8 cellular contexts compared by ENCODE assay signal in the genomic region with DNA sequence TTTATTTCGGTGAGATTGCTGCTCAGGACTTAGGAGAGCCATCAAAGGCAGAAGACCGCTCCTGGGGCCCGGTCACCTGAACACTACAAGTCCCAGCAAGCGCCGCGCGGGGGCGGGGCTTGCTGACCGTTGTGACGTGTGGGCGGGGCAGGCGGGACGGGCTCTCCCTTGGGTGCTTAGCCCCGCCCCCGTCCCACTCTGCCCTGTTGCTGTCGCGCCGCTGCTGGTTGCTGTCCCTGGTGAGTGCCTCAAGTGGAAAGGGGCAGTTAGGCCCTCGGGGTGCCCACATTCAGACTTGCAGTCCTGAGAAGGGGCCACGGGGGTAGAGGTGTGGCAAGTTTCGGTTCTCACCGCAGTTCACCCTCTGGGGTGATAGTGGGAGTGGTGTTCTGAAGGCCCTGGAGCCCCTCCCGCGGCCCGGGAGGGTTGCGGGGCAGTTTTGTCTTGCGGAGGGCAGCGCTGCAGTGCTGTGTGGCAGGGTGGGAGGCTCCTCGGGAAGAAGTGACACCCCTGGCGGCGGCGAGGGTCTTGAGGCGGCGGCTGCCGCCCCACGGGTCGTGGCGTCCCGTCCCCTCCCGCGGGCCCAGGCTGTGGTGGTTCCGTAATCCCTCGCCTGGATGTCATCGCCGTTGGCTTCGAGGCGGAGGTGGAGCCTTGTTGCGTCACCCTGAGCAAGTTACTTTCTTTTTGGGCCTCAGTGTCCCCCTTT. TPM values are rescaled to one million over a fixed set of nuclear protein-coding genes. Genes with fewer than 3 reads are reported as not detected.
A peak's percentile ranks its signal among the peaks of the same experiment; 100 is the strongest.
DNase-seq lines count a peak whose midpoint lies in the region; ATAC-seq and TF ChIP-seq lines count a peak whose summit lies in the region.

A gene with protein sequence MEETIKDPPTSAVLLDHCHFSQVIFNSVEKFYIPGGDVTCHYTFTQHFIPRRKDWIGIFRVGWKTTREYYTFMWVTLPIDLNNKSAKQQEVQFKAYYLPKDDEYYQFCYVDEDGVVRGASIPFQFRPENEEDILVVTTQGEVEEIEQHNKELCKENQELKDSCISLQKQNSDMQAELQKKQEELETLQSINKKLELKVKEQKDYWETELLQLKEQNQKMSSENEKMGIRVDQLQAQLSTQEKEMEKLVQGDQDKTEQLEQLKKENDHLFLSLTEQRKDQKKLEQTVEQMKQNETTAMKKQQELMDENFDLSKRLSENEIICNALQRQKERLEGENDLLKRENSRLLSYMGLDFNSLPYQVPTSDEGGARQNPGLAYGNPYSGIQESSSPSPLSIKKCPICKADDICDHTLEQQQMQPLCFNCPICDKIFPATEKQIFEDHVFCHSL (plus strand): TSS at position 196 of the 709 bp plus-strand sequence. CDS start 10,673 bp downstream, outside the sequence.

- peak; percentile 91 for ATAC-seq in CD4-positive, CD25-positive, alpha-beta regulatory T cell (ENCODE audit: low read depth in 2 of 2)
- ATAC-seq in GM19397 (IDR thresholded peaks at IDR 0.05; ENCODE audit: unreplicated experiment) (peak; percentile 87), right lobe of liver (peak; percentile 97 to 99 (median 98))

- peak within 1 kb of the TSS; percentile 95 for H3K27ac ChIP-seq in CD4-positive, CD25-positive, alpha-beta regulatory T cell (ENCODE audit: insufficient read depth, low read length, poor library complexity, severe bottlenecking)
- H3K27ac ChIP-seq in right lobe of liver, result peak within 1 kb of the TSS; percentile 96 to 100 (median 98)

- H3K9me3 Mint-ChIP-seq in CD4-positive, CD25-positive, alpha-beta regulatory T cell, result no peaks in the 10 kb centered on the region

- H3K36me3 Mint-ChIP-seq in CD4-positive, CD25-positive, alpha-beta regulatory T cell, result no peaks in the 10 kb centered on the region

- H3K9me3 ChIP-seq in CD4-positive, CD25-positive, alpha-beta regulatory T cell (ENCODE audit: control insufficient read depth in 2 of 2, low read length in 2 of 2), result no peaks in the 10 kb centered on the region
- no peaks in the 10 kb centered on the region for H3K9me3 ChIP-seq in right lobe of liver

- H3K36me3 ChIP-seq in CD4-positive, CD25-positive, alpha-beta regulatory T cell (ENCODE audit: control insufficient read depth, insufficient read depth, low read length), result no peaks in the 10 kb centered on the region
- H3K36me3 ChIP-seq in right lobe of liver, result no peaks in the 10 kb centered on the region

- DNase-seq in CD4-positive, CD25-positive, alpha-beta regulatory T cell, result peak; percentile 81 to 94 (median 86)
- DNase-seq in HK-2 (ENCODE audit: unreplicated experiment), result peak; percentile 91
- peak; percentile 87 for DNase-seq in NCI-H82 treated with DMSO at 0.1 percent for 48 hours (lab: John Stamatoyannopoulos, UW; ENCODE audit: unreplicated experiment)
- peak; percentile 91 to 94 for DNase-seq in activated CD4-positive, alpha-beta T cell treated with anti-CD3 and anti-CD28 coated beads, Interleukin-2, amount 50 U/mL, for 48 hours
- DNase-seq in dermis blood vessel endothelial cell, result peak; percentile 95
- DNase-seq in right lobe of liver, result peak; percentile 96 to 97 (median 97)
- peak; percentile 84 to 88 for DNase-seq in stimulated activated CD4-positive, alpha-beta T cell treated with anti-CD3 and anti-CD28 coated beads, Interleukin-4, amount 100 ng/mL, for 4 hours

- H3K4me3 ChIP-seq in CD4-positive, CD25-positive, alpha-beta regulatory T cell (ENCODE audit: low read depth, low read length), result peak within 1 kb of the TSS; percentile 96
- H3K4me3 ChIP-seq in right lobe of liver, result peak within 1 kb of the TSS; percentile 81 to 98 (median 94)

- peak; percentile 86 for TF ChIP-seq POLR2A in right lobe of liver (IDR thresholded peaks at IDR 0.05)

- H3K27me3 Mint-ChIP-seq in CD4-positive, CD25-positive, alpha-beta regulatory T cell, result no peaks in the 10 kb centered on the region

- H3K27me3 ChIP-seq in CD4-positive, CD25-positive, alpha-beta regulatory T cell (ENCODE audit: control insufficient read depth, insufficient read depth, low read length), result no peaks in the 10 kb centered on the region
- no peaks in the 10 kb centered on the region for H3K27me3 ChIP-seq in right lobe of liver

- peaks cover 19 to 56% (median 40%) of the 10 kb centered on the region in 4 donors for H3K4me1 Mint-ChIP-seq in CD4-positive, CD25-positive, alpha-beta regulatory T cell

- peak within 1 kb of the TSS; percentile 81 to 97 (median 96) for H3K4me3 Mint-ChIP-seq in CD4-positive, CD25-positive, alpha-beta regulatory T cell

- WGBS in right lobe of liver (ENCODE audit: insufficient coverage, low coverage, low lambda C conversion rate, missing lambda C conversion rate), result 0% methylated on average over 6 of the region's 48 CpGs

- peak in 1 of 4 donors; percentile 11 for TF ChIP-seq CTCF in right lobe of liver (IDR thresholded peaks at IDR 0.05)

- peak within 1 kb of the TSS; percentile 93 to 98 (median 98) for H3K27ac Mint-ChIP-seq in CD4-positive, CD25-positive, alpha-beta regulatory T cell

- peaks cover 50% of the 10 kb centered on the region for H3K4me1 ChIP-seq in CD4-positive, CD25-positive, alpha-beta regulatory T cell (ENCODE audit: control insufficient read depth, insufficient read depth, low read length, poor library complexity, severe bottlenecking)
- H3K4me1 ChIP-seq in right lobe of liver, result peaks cover 0 to 28% (median 10%) of the 10 kb centered on the region in 4 donors

- intact Hi-C loops in right lobe of liver (cut with DNase I), result no loop called here

RNA-seq across cellular contexts. Expression of the gene that starts here (rescaled TPM):
- total RNA-seq in CD4-positive, CD25-positive, alpha-beta regulatory T cell, result 226 TPM
- 100 to 1,000 TPM; 179 to 240 (median 203) TPM for polyA plus RNA-seq in CD4-positive, CD25-positive, alpha-beta regulatory T cell
- 50.2 and 78.3 TPM in 2 replicates for total RNA-seq in dermis blood vessel endothelial cell
- total RNA-seq in right lobe of liver, result 10 to 100 TPM; 58.0 to 93.3 (median 72.1) TPM

Comparison
In these comparisons a context has a peak if more than half of its experiments do, and no peak if none do; other contexts are left out.
1. Peak in every context shown above with its lines: DNase-seq, ATAC-seq, H3K4me3 ChIP-seq and H3K27ac ChIP-seq.